ENCODE assay signal across 8 cellular contexts in genomic region chr7:80918406-80918805, GRCh38. TPM values are rescaled to one million over a fixed set of nuclear protein-coding genes. Genes with fewer than 3 reads are reported as not detected.
A peak's percentile ranks its signal among the peaks of the same experiment; 100 is the strongest.
DNase-seq lines count a peak whose midpoint lies in the region; ATAC-seq, FAIRE-seq and TF ChIP-seq lines count a peak whose summit lies in the region.
"Had no signal": no experiment of that assay in that cellular context is flagged by ENCODE, and none has a peak within 500 bp of the region (broad histone marks: within the 10 kb centered on the region; RNA-seq: fewer than 3 reads in every experiment).

No MANE protein-coding gene starts in this region.

- no peaks in the 10 kb centered on the region for H4K20me1 ChIP-seq in astrocyte (ENCODE audit: insufficient read depth, low read length)

- H3K9me3 Mint-ChIP-seq in astrocyte (ENCODE audit: unreplicated experiment) = no peaks in the 10 kb centered on the region
- no peaks in the 10 kb centered on the region for H3K9me3 Mint-ChIP-seq in activated naive CD4-positive, alpha-beta T cell treated with anti-CD3 and anti-CD28 coated beads, Interleukin-2, amount 10 ng/mL, durations not matched to agents 7 days and 5 days

- CTCF ChIA-PET in activated naive CD4-positive, alpha-beta T cell treated with anti-CD3 and anti-CD28 coated beads, Interleukin-2, amount 10 ng/mL, durations not matched to agents 7 days and 5 days (lab: Charles Lee) = no interaction called here

- peaks cover 20% of the 10 kb centered on the region for H3K4me1 Mint-ChIP-seq in astrocyte (ENCODE audit: low read depth, unreplicated experiment)
- peaks cover 5% of the 10 kb centered on the region for H3K4me1 Mint-ChIP-seq in activated naive CD4-positive, alpha-beta T cell treated with anti-CD3 and anti-CD28 coated beads, Interleukin-2, amount 10 ng/mL, durations not matched to agents 7 days and 5 days

- H3K4me2 ChIP-seq in astrocyte (ENCODE audit: low read length) = peak overlapping the region; percentile 84

- ATAC-seq in GM19395 (IDR thresholded peaks at IDR 0.05; ENCODE audit: unreplicated experiment) (peak; percentile 77), HG03469 (IDR thresholded peaks at IDR 0.05; ENCODE audit: unreplicated experiment) (peak; percentile 42)

- TF ChIP-seq POLR2A in testis (IDR thresholded peaks at IDR 0.05) = no peak

- peak overlapping the region; percentile 95 for H3K4me3 Mint-ChIP-seq in astrocyte (ENCODE audit: unreplicated experiment)
- no peak overlapping the region for H3K4me3 Mint-ChIP-seq in activated naive CD4-positive, alpha-beta T cell treated with anti-CD3 and anti-CD28 coated beads, Interleukin-2, amount 10 ng/mL, durations not matched to agents 7 days and 5 days

- H3K4me1 ChIP-seq in astrocyte (ENCODE audit: insufficient read depth, low read length) (peaks cover 7% of the 10 kb centered on the region), testis (no peaks in the 10 kb centered on the region)

- H3K27ac Mint-ChIP-seq in astrocyte (ENCODE audit: unreplicated experiment) = peak overlapping the region; percentile 75
- H3K27ac Mint-ChIP-seq in activated naive CD4-positive, alpha-beta T cell treated with anti-CD3 and anti-CD28 coated beads, Interleukin-2, amount 10 ng/mL, durations not matched to agents 7 days and 5 days = no peak overlapping the region

- no peak for FAIRE-seq in astrocyte (lab: Jason Lieb, UNC)

- peaks cover 17% of the 10 kb centered on the region for H3K36me3 Mint-ChIP-seq in astrocyte (ENCODE audit: low read depth, unreplicated experiment)
- H3K36me3 Mint-ChIP-seq in activated naive CD4-positive, alpha-beta T cell treated with anti-CD3 and anti-CD28 coated beads, Interleukin-2, amount 10 ng/mL, durations not matched to agents 7 days and 5 days = no peaks in the 10 kb centered on the region

- H3K36me3 ChIP-seq in astrocyte (ENCODE audit: insufficient read depth, low read length) (peaks cover 16% of the 10 kb centered on the region), kidney epithelial cell (ENCODE audit: control insufficient read depth, insufficient read depth, low read length) (no peaks in the 10 kb centered on the region), testis (ENCODE audit: low read depth, missing control alignments) (no peaks in the 10 kb centered on the region)

- intact Hi-C loops in testis (cut with DNase I; ENCODE audit: low total_unique reads) = no loop called here

- H2AFZ ChIP-seq in astrocyte (ENCODE audit: low read depth, low read length) = peak overlapping the region; percentile 63

- H3K9ac ChIP-seq in astrocyte (ENCODE audit: low read length) = peak overlapping the region; percentile 97

- 2% methylated on average over 9 of the region's 9 CpGs for WGBS in testis, 2 donors

- DNase-seq in astrocyte (ENCODE audit: low read depth) (no peak), kidney epithelial cell (ENCODE audit: low read depth) (no peak), testis (peak; percentile 22), G401 (ENCODE audit: low spot score) (no peak)
- no peak for DNase-seq in activated naive CD4-positive, alpha-beta T cell treated with anti-CD3 and anti-CD28 coated beads, Interleukin-2, amount 10 ng/mL, durations not matched to agents 7 days and 5 days

- no peaks in the 10 kb centered on the region for H3K27me3 Mint-ChIP-seq in astrocyte (ENCODE audit: low read depth, unreplicated experiment)
- peaks cover 27% of the 10 kb centered on the region for H3K27me3 Mint-ChIP-seq in activated naive CD4-positive, alpha-beta T cell treated with anti-CD3 and anti-CD28 coated beads, Interleukin-2, amount 10 ng/mL, durations not matched to agents 7 days and 5 days

- peaks cover 45% of the 10 kb centered on the region for H3K79me2 ChIP-seq in astrocyte (ENCODE audit: insufficient read depth, low read length)

- no peaks in the 10 kb centered on the region for H3K9me3 ChIP-seq in astrocyte (ENCODE audit: insufficient read depth, low read depth, low read length)
- no peaks in the 10 kb centered on the region for H3K9me3 ChIP-seq in testis

- H3K4me3 ChIP-seq in astrocyte (ENCODE audit: insufficient read depth, low read depth, low read length) (peak overlapping the region; percentile 100), kidney epithelial cell (ENCODE audit: low read depth, low read length) (peak overlapping the region; percentile 94), testis (peak overlapping the region; percentile 58 to 61)

- TF ChIP-seq CTCF in astrocyte (IDR thresholded peaks at IDR 0.05; ENCODE audit: insufficient read depth, low read depth, low read length) (no peak), kidney epithelial cell (IDR thresholded peaks at IDR 0.05; ENCODE audit: insufficient read depth, low read length, poor library complexity, severe bottlenecking) (no peak), testis (IDR thresholded peaks at IDR 0.05) (no peak)

- no peaks in the 10 kb centered on the region for H3K27me3 ChIP-seq in astrocyte (ENCODE audit: insufficient read depth, low read length)
- H3K27me3 ChIP-seq in kidney epithelial cell (ENCODE audit: control insufficient read depth, insufficient read depth, low read length) = no peaks in the 10 kb centered on the region
- H3K27me3 ChIP-seq in testis = no peaks in the 10 kb centered on the region

- in situ Hi-C loops in G401 (cut with HindIII; ENCODE audit: low sequenced_read_pairs) = no loop called here

- peak overlapping the region; percentile 85 for H3K27ac ChIP-seq in astrocyte (ENCODE audit: low read depth, low read length)
- peak overlapping the region; percentile 45 to 84 for H3K27ac ChIP-seq in testis

RNA-seq across cellular contexts. Expression of gene SEMA3C, which starts 0.4 kb away (rescaled TPM):
- total RNA-seq in astrocyte = 148 and 193 TPM in 2 replicates
- total RNA-seq in kidney epithelial cell = 84.8 and 113 TPM in 2 replicates
- total RNA-seq in testis = 100 to 1,000 TPM in 1 of 2 donors, 10 to 100 TPM in 1; 78.8 to 113 TPM
- polyA plus RNA-seq in testis (ENCODE audit: insufficient read depth, low read depth, low replicate concordance) = 23.1 TPM
- total RNA-seq in G401 (2014; rRNA removed; shearing (Covaris generic)) = 12.2 and 13.8 TPM in 2 replicates
- total RNA-seq: T-helper 1 cell treated with Interleukin-12 subunit alpha and Interleukin-12 subunit beta and Interleukin-4 antibody, amounts not matched to agents 30 ng/mL and 1 ng/mL, for 36 hours had no signal
